Comparison of ENCODE assay signal across 22 cellular contexts in the genomic region with DNA sequence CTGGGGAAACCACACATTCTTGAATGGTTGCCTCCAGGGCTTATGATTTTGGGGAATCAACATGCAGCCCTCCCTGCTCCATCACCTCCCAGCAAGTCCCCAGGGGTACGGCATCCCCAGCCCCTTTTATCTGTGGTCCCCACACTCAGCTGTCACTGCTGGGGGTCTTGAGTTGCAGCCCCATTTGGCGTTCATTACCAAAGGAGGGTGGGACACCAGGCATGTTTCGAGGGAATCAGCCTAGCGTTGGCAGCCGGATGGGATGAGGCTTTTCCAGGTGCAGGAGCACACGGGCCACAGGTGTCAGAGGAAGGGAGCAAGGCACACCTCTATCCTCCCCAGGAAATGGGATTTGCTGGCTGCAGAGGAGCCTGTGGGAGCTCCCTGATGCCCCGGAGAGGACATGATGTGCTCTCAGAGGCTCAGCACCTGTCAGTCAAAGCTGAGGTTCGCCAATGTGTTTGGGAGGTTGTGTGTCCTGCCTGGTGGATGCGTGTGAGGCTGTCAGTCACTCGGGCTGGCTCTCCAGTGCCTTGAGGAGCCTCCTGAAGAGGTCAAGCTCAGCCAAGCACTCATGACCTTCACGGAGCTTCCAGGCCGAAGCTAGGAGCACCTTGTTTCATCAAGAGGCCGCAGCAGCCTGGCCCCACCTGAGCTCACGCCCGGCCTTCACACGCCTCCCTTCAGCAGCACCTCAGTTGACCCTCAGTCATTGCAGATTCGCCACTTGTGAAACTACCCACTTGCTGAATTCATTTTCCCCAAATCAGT.
"Had no signal": no experiment of that assay in that cellular context is flagged by ENCODE, and none has a peak within 500 bp of the region (broad histone marks: within the 10 kb centered on the region; RNA-seq: fewer than 3 reads in every experiment).

No MANE protein-coding gene starts in this region.

- H3K4me1 Mint-ChIP-seq: activated naive CD8-positive, alpha-beta T cell treated with anti-CD3 and anti-CD28 coated beads, Interleukin-2, amount 50 U/mL, for 24 hours; immature natural killer cell had no signal

- H3K36me3 Mint-ChIP-seq: immature natural killer cell, memory B cell had no signal

- H3K4me3 Mint-ChIP-seq: activated CD8-positive, alpha-beta T cell treated with anti-CD3 and anti-CD28 coated beads, Interleukin-2, amount 10 ng/mL, durations not matched to agents 7 days and 5 days; activated naive CD8-positive, alpha-beta T cell treated with anti-CD3 and anti-CD28 coated beads, Interleukin-2, amount 50 U/mL, for 24 hours; activated T-cell treated with anti-CD3 and anti-CD28 coated beads, Interleukin-2, amount 50 U/mL, for 24 hours; dendritic cell treated with granulocyte-macrophage colony-stimulating factor and Interleukin-4, amounts not matched to agents 40 ng/mL and 50 ng/mL, for 4 days; immature natural killer cell; memory B cell had no signal

- H3K27me3 ChIP-seq: thyroid gland had no signal

- H3K27ac Mint-ChIP-seq: activated CD8-positive, alpha-beta T cell treated with anti-CD3 and anti-CD28 coated beads, Interleukin-2, amount 10 ng/mL, durations not matched to agents 7 days and 5 days; activated naive CD8-positive, alpha-beta T cell treated with anti-CD3 and anti-CD28 coated beads, Interleukin-2, amount 50 U/mL, for 24 hours; activated T-cell treated with anti-CD3 and anti-CD28 coated beads, Interleukin-2, amount 50 U/mL, for 24 hours; activated T-helper 2 cell treated with anti-CD3 and anti-CD28 coated beads, Interferon-gamma antibody, Interleukin-2, Interleukin-4, amounts not matched to agents 10 μg/mL and 5 μg/mL and 100 μg/mL, durations not matched to agents 14 hours and 24 hours and 36 hours; dendritic cell treated with granulocyte-macrophage colony-stimulating factor and Interleukin-4, amounts not matched to agents 40 ng/mL and 50 ng/mL, for 4 days; immature natural killer cell; memory B cell had no signal

- DNase-seq: activated CD4-positive, alpha-beta T cell treated with anti-CD3 and anti-CD28 coated beads, Interleukin-2, amount 50 U/mL, for 1 hour; activated CD8-positive, alpha-beta memory T cell treated with anti-CD3 and anti-CD28 coated beads, Interleukin-2, amount 50 U/mL, for 4 hours; activated CD8-positive, alpha-beta T cell treated with anti-CD3 and anti-CD28 coated beads, Interleukin-2, amount 10 ng/mL, durations not matched to agents 7 days and 5 days; activated naive CD4-positive, alpha-beta T cell treated with anti-CD3 and anti-CD28 coated beads, Interleukin-2, amount 50 U/mL, for 16 hours; activated naive CD8-positive, alpha-beta T cell treated with anti-CD3 and anti-CD28 coated beads, Interleukin-2, amount 50 U/mL, for 24 hours; activated T-cell treated with anti-CD3 and anti-CD28 coated beads, Interleukin-2, amount 50 U/mL, for 24 hours; effector CD4-positive, alpha-beta T cell; erythroblast; foreskin keratinocyte; immature natural killer cell; kidney glomerular epithelial cell; stimulated activated CD4-positive, alpha-beta T cell treated with anti-CD3 and anti-CD28 coated beads, Interleukin-12 subunit alpha, Interleukin-12 subunit beta, amount 100 ng/mL, for 4 hours; stimulated activated CD4-positive, alpha-beta T cell treated with anti-CD3 and anti-CD28 coated beads, Interleukin-4, amount 100 ng/mL, for 4 hours; stimulated activated naive CD8-positive, alpha-beta T cell treated with anti-CD3 and anti-CD28 coated beads, Interleukin-15, Interleukin-2, amounts not matched to agents 100 U/mL and 50 U/mL, for 24 hours; substantia nigra; thyroid gland had no signal

- H3K9me3 Mint-ChIP-seq: activated naive CD8-positive, alpha-beta T cell treated with anti-CD3 and anti-CD28 coated beads, Interleukin-2, amount 50 U/mL, for 24 hours; activated T-cell treated with anti-CD3 and anti-CD28 coated beads, Interleukin-2, amount 50 U/mL, for 24 hours; activated T-helper 2 cell treated with anti-CD3 and anti-CD28 coated beads, Interferon-gamma antibody, Interleukin-2, Interleukin-4, amounts not matched to agents 10 μg/mL and 5 μg/mL and 100 μg/mL, durations not matched to agents 14 hours and 24 hours and 36 hours; dendritic cell treated with granulocyte-macrophage colony-stimulating factor and Interleukin-4, amounts not matched to agents 40 ng/mL and 50 ng/mL, for 4 days; immature natural killer cell; memory B cell had no signal

- ATAC-seq: activated CD4-positive, CD25-positive, alpha-beta regulatory T cell treated with anti-CD3 and anti-CD28 coated beads, Interleukin-2, amount 50 U/mL, for 24 hours; activated CD8-positive, alpha-beta T cell treated with anti-CD3 and anti-CD28 coated beads, Interleukin-2, amount 10 ng/mL, durations not matched to agents 7 days and 5 days; activated naive CD8-positive, alpha-beta T cell treated with anti-CD3 and anti-CD28 coated beads, Interleukin-2, amount 50 U/mL, for 24 hours; foreskin keratinocyte; SK-N-SH treated with all-trans-retinoic acid at 6 μM for 48 hours; stimulated activated naive CD8-positive, alpha-beta T cell treated with anti-CD3 and anti-CD28 coated beads, Interleukin-15, Interleukin-2, amounts not matched to agents 100 U/mL and 50 U/mL, for 24 hours had no signal

- H3K27ac ChIP-seq: foreskin keratinocyte, prostate gland, thyroid gland had no signal

- H3K4me3 ChIP-seq: prostate gland, thyroid gland had no signal

- H3K36me3 ChIP-seq: prostate gland, thyroid gland had no signal

- H3K4me1 ChIP-seq: foreskin keratinocyte, prostate gland, thyroid gland had no signal

- H3K9me3 ChIP-seq: prostate gland, thyroid gland had no signal

- H3K27me3 Mint-ChIP-seq: dendritic cell treated with granulocyte-macrophage colony-stimulating factor and Interleukin-4, amounts not matched to agents 40 ng/mL and 50 ng/mL, for 4 days had no signal
